In genomic region chr9:135968083-135968476, GRCh38 we compare ENCODE assay signal across 17 cellular contexts. TPM values are rescaled to one million over a fixed set of nuclear protein-coding genes. Genes with fewer than 3 reads are reported as not detected.
DNase-seq lines count a peak whose midpoint lies in the region; ATAC-seq, FAIRE-seq and TF ChIP-seq lines count a peak whose summit lies in the region.
"Had no signal": no experiment of that assay in that cellular context is flagged by ENCODE, and none has a peak within 500 bp of the region (broad histone marks: within the 10 kb centered on the region; RNA-seq: fewer than 3 reads in every experiment).

No MANE protein-coding gene starts in this region.

- H3K36me3 ChIP-seq in BLaER1 treated with 17β-estradiol and CSF1 and Interleukin-3, amounts not matched to agents 10 nM and 100 nM, result no peaks in the 10 kb centered on the region
- H3K36me3 ChIP-seq in K562 (ENCODE audit: control insufficient read depth, insufficient read depth, low read length) (no peaks in the 10 kb centered on the region), neural progenitor cell (no peaks in the 10 kb centered on the region)
- H3K36me3 ChIP-seq: esophagus squamous epithelium had no signal

- H3K9me1 ChIP-seq in K562 (ENCODE audit: control insufficient read depth, insufficient read depth, low read length), result no peaks in the 10 kb centered on the region

- H3K36me3 Mint-ChIP-seq in neural progenitor cell, result no peaks in the 10 kb centered on the region
- H3K36me3 Mint-ChIP-seq: activated naive CD4-positive, alpha-beta T cell treated with anti-CD3 and anti-CD28 coated beads, Interleukin-2, amount 50 U/mL, for 72 hours; memory B cell; natural killer cell had no signal

- no peaks in the 10 kb centered on the region for H3K9me3 Mint-ChIP-seq in neural progenitor cell
- H3K9me3 Mint-ChIP-seq: activated naive CD4-positive, alpha-beta T cell treated with anti-CD3 and anti-CD28 coated beads, Interleukin-2, amount 50 U/mL, for 72 hours; effector memory CD8-positive, alpha-beta T cell; memory B cell; natural killer cell had no signal

- TF ChIP-seq EP300 in K562 (IDR thresholded peaks at IDR 0.05; ENCODE audit: low read length), result no peak

- POLR2A ChIA-PET in K562 (lab: Yijun Ruan, JAX), result interaction anchor here (1.0 kb wide), 2 partner anchors 16 to 104 kb away, joined by 3 to 5 read pairs; no protein-coding TSS in a partner anchor

- H3K27ac ChIP-seq in BLaER1 treated with 17β-estradiol and CSF1 and Interleukin-3, amounts not matched to agents 10 nM and 100 nM, result no peak overlapping the region
- H3K27ac ChIP-seq in K562 (ENCODE audit: extremely low read depth, low read depth, low read length) (no peak overlapping the region), neural progenitor cell (no peak overlapping the region)
- H3K27ac ChIP-seq: HL-60 had no signal

- CTCF ChIA-PET in K562 (lab: Yijun Ruan, JAX; ENCODE audit: low intra/inter-chr PET ratio), result interaction anchor here (2.8 kb wide), 1 partner anchor 155 kb away, joined by 14 read pairs; no protein-coding TSS in a partner anchor

- peaks cover 11% of the 10 kb centered on the region for H3K4me1 Mint-ChIP-seq in neural progenitor cell

- peak overlapping the region; percentile 52 for H3K4me3 Mint-ChIP-seq in neural progenitor cell
- H3K4me3 Mint-ChIP-seq: memory B cell had no signal

- in situ Hi-C loops in K562 (cut with MboI), result no loop called here

- peak overlapping the region in 7 of 11 experiments; percentile 1 to 39 (median 14); a peak in 4 of 22 replicates for H3K9ac ChIP-seq in BLaER1 treated with 17β-estradiol and CSF1 and Interleukin-3, amounts not matched to agents 10 nM and 100 nM
- H3K9ac ChIP-seq in K562 (ENCODE audit: insufficient read depth in 1 of 2, low read depth in 2 of 2, low read length in 2 of 2), result no peak overlapping the region
- no peak overlapping the region for H3K9ac ChIP-seq in neural progenitor cell

- no peak for TF ChIP-seq RAD21 in K562 (CRISPR knock-in tag; conservative IDR thresholded peaks at IDR 0.05 in 1 of 2, IDR thresholded peaks at IDR 0.05 in 1 of 2)

- TF ChIP-seq CTCF in K562 (IDR thresholded peaks at IDR 0.05 in 2 of 3, conservative IDR thresholded peaks at IDR 0.05 in 1 of 3; ENCODE audit: insufficient read depth in 2 of 3, low read depth in 1 of 3, low read length in 3 of 3), result no peak
- no peak for TF ChIP-seq CTCF in neural progenitor cell (IDR thresholded peaks at IDR 0.05)

- peaks cover 12% of the 10 kb centered on the region for H3F3A ChIP-seq in neural progenitor cell (ENCODE audit: low read depth)

- H4K20me1 ChIP-seq in BLaER1 treated with 17β-estradiol and CSF1 and Interleukin-3, amounts not matched to agents 10 nM and 100 nM, result no peaks in the 10 kb centered on the region; a peak in 1 of 22 replicates
- H4K20me1 ChIP-seq in K562 (replicated peaks; ENCODE audit: control insufficient read depth, insufficient read depth, low read length) (no peaks in the 10 kb centered on the region), neural progenitor cell (ENCODE audit: low read depth) (peaks cover 11% of the 10 kb centered on the region)

- H3K4me2 ChIP-seq in BLaER1 treated with 17β-estradiol and CSF1 and Interleukin-3, amounts not matched to agents 10 nM and 100 nM, result peak overlapping the region; percentile 70 to 96 (median 84)
- H3K4me2 ChIP-seq in K562 (ENCODE audit: insufficient read depth, low read length) (no peak overlapping the region), neural progenitor cell (no peak overlapping the region)

- WGBS in K562 (ENCODE audit: insufficient coverage, low coverage, missing lambda C conversion rate), result 8% methylated on average over 5 of the region's 5 CpGs

- H3K27ac Mint-ChIP-seq in neural progenitor cell, result no peak overlapping the region
- H3K27ac Mint-ChIP-seq: activated naive CD4-positive, alpha-beta T cell treated with anti-CD3 and anti-CD28 coated beads, Interleukin-2, amount 50 U/mL, for 72 hours; memory B cell had no signal

- peaks cover 23% of the 10 kb centered on the region for H3K27me3 Mint-ChIP-seq in neural progenitor cell (ENCODE audit: insufficient read depth, low read depth)

- intact Hi-C loops in K562 (cut with micrococcal nuclease), result loop anchor here (10.0 kb wide), 1 partner anchor 127 kb away; the partner anchor contains the start of gene NACC2

- FAIRE-seq in H54 (lab: Jason Lieb, UNC) (peak; percentile 50), K562 (lab: Jason Lieb, UNC) (no peak)
- FAIRE-seq: RCC 7860, small intestine had no signal

- peak; percentile 63 for DNase-seq in H54 (ENCODE audit: insufficient read length, low spot score)
- no peak for DNase-seq in K562 (ENCODE audit: extremely low read depth in 1 of 4, low spot score in 3 of 4)
- no peak for DNase-seq in neural progenitor cell (ENCODE audit: low spot score)
- DNase-seq in mesenteric fat pad (ENCODE audit: low spot score), result no peak
- DNase-seq in NCI-H1417 treated with DMSO at 0.1 percent for 48 hours (lab: John Stamatoyannopoulos, UW), result no peak
- no peak for DNase-seq in NCI-H2196 (lab: John Stamatoyannopoulos, UW; ENCODE audit: unreplicated experiment)
- DNase-seq: NCI-H187 treated with DMSO at 0.1 percent for 48 hours had no signal

- TF ChIP-seq POLR2A in H54 (IDR thresholded peaks at IDR 0.05; ENCODE audit: low read depth, low read length), result no peak
- TF ChIP-seq POLR2A in K562 (conservative IDR thresholded peaks at IDR 0.05), result no peak

- H3K79me2 ChIP-seq in K562 (ENCODE audit: control insufficient read depth, insufficient read depth, low read length), result no peaks in the 10 kb centered on the region
- H3K79me2 ChIP-seq in neural progenitor cell (ENCODE audit: low read depth), result no peaks in the 10 kb centered on the region

- ATAC-seq in K562, result no peak
- no peak for ATAC-seq in HG02571 (IDR thresholded peaks at IDR 0.05; ENCODE audit: unreplicated experiment)

- no peaks in the 10 kb centered on the region for H3K9me3 ChIP-seq in BLaER1 treated with 17β-estradiol and CSF1 and Interleukin-3, amounts not matched to agents 10 nM and 100 nM (replicated peaks in 1 of 11)
- no peaks in the 10 kb centered on the region for H3K9me3 ChIP-seq in K562 (replicated peaks; ENCODE audit: control insufficient read depth, insufficient read depth, low read depth, low read length)
- H3K9me3 ChIP-seq in neural progenitor cell (ENCODE audit: low read depth), result no peaks in the 10 kb centered on the region
- H3K9me3 ChIP-seq: esophagus squamous epithelium had no signal

- H3K4me3 ChIP-seq in BLaER1 treated with 17β-estradiol and CSF1 and Interleukin-3, amounts not matched to agents 10 nM and 100 nM, result no peak overlapping the region; a peak in 2 of 20 replicates
- H3K4me3 ChIP-seq in K562 (no peak overlapping the region), neural progenitor cell (no peak overlapping the region)
- H3K4me3 ChIP-seq: esophagus squamous epithelium had no signal

- H3K4me1 ChIP-seq in BLaER1 treated with 17β-estradiol and CSF1 and Interleukin-3, amounts not matched to agents 10 nM and 100 nM, result peaks cover 53 to 76% (median 69%) of the 10 kb centered on the region in 10 experiments
- H3K4me1 ChIP-seq in K562 (replicated peaks in 1 of 2; ENCODE audit: control insufficient read depth in 2 of 2, insufficient read depth in 2 of 2, low read length in 2 of 2) (peaks cover 0 to 55% of the 10 kb centered on the region in 2 experiments; a peak in 3 of 5 replicates), neural progenitor cell (no peaks in the 10 kb centered on the region)

- no TSS peak for BruUV-seq in K562 (replicated peaks; lab: Mats Ljungman, UMichigan)

- H3K27me3 ChIP-seq in BLaER1 treated with 17β-estradiol and CSF1 and Interleukin-3, amounts not matched to agents 10 nM and 100 nM, result no peaks in the 10 kb centered on the region; a peak in 1 of 22 replicates
- H3K27me3 ChIP-seq in K562 (ENCODE audit: control insufficient read depth in 2 of 2, insufficient read depth in 2 of 2, low read length in 2 of 2), result peaks cover 5 to 11% of the 10 kb centered on the region in 2 experiments; a peak in 3 of 5 replicates
- H3K27me3 ChIP-seq in neural progenitor cell, result peaks cover 8% of the 10 kb centered on the region
- H3K27me3 ChIP-seq: esophagus squamous epithelium had no signal

- H2AFZ ChIP-seq in K562 (ENCODE audit: low read depth, low read length) (no peak overlapping the region), neural progenitor cell (replicated peaks) (no peak overlapping the region)

TF ChIP-seq in K562, 482 proteins besides CTCF, POLR2A, EP300 and RAD21 (continues in another document):
- TF ChIP-seq, protein P1, sequence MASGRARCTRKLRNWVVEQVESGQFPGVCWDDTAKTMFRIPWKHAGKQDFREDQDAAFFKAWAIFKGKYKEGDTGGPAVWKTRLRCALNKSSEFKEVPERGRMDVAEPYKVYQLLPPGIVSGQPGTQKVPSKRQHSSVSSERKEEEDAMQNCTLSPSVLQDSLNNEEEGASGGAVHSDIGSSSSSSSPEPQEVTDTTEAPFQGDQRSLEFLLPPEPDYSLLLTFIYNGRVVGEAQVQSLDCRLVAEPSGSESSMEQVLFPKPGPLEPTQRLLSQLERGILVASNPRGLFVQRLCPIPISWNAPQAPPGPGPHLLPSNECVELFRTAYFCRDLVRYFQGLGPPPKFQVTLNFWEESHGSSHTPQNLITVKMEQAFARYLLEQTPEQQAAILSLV (tag; IDR thresholded peaks at IDR 0.05), result no peak
- no peak for TF ChIP-seq GABPA (tag; conservative IDR thresholded peaks at IDR 0.05; ENCODE audit: low read depth)

RNA-seq across cellular contexts. Expression of gene UBAC1, which starts 6.9 kb away (rescaled TPM):
- total RNA-seq in K562 (2011; cell fraction: chromatin; rRNA removed; ENCODE audit: low replicate concordance), result 536 and 854 TPM in 2 replicates
- total RNA-seq in K562 (2011; cell fraction: nucleolus; rRNA removed), result 552 and 553 TPM in 2 replicates
- 447 and 492 TPM in 2 replicates for total RNA-seq in K562 (2011; cell fraction: nucleoplasm; rRNA removed)
- total RNA-seq in K562 (2014; rRNA removed), result 399 and 504 TPM in 2 replicates
- 138 and 145 TPM in 2 replicates for total RNA-seq in K562 (2014; rRNA removed; fragmentation: Illumina TruSeq; extraction: Trizol)
- total RNA-seq in K562 (2015; rRNA removed; fragmentation: Illumina TruSeq; extraction: Trizol), result 166 and 171 TPM in 2 replicates
- total RNA-seq in K562 (2021), result 294 and 309 TPM in 2 replicates
- 385 and 395 TPM in 2 replicates for polyA plus RNA-seq in K562 (2011; rRNA removed)
- polyA plus RNA-seq in K562 (2011; cell fraction: cytosol; rRNA removed), result 447 and 505 TPM in 2 replicates
- polyA plus RNA-seq in K562 (2011; cell fraction: nucleus; rRNA removed), result 838 and 845 TPM in 2 replicates
- 178 and 239 TPM in 2 replicates for polyA plus RNA-seq in K562 (2012)
- polyA plus RNA-seq in K562 (2014; fragmentation: Illumina TruSeq; extraction: Trizol), result 219 and 228 TPM in 2 replicates
- 100 to 1,000 TPM in 1 of 2 experiments, 10 to 100 TPM in 1; 94.0 to 117 TPM for polyA plus RNA-seq in K562 (2014; fragmentation: Nextera tagmentation; extraction: Ambion mirVana)
- 381 and 405 TPM in 2 replicates for polyA plus RNA-seq in K562 (2014; rRNA removed)
- 128 and 165 TPM in 2 replicates for polyA minus RNA-seq in K562 (2011; rRNA and poly(A)+ RNA removed)
- polyA minus RNA-seq in K562 (2011; cell fraction: cytosol; rRNA and poly(A)+ RNA removed), result 110 and 129 TPM in 2 replicates
- 120 and 171 TPM in 2 replicates for polyA minus RNA-seq in K562 (2011; cell fraction: nucleus; rRNA and poly(A)+ RNA removed)
- 53.6 and 66.0 TPM in 2 replicates for total RNA-seq in neural progenitor cell (ENCODE audit: low replicate concordance)
- total RNA-seq in mesenteric fat pad, result 36.3 TPM

Comparison
In these comparisons a context has a peak if more than half of its experiments do, and no peak if none do; other contexts are left out.
1. H3K4me2 ChIP-seq: peak in BLaER1 treated with 17β-estradiol and CSF1 and Interleukin-3, amounts not matched to agents 10 nM and 100 nM (11 of 11); none in K562 (single experiment) and neural progenitor cell (single experiment).
2. H3K9ac ChIP-seq: peak in BLaER1 treated with 17β-estradiol and CSF1 and Interleukin-3, amounts not matched to agents 10 nM and 100 nM (7 of 11); none in K562 (0 of 2) and neural progenitor cell (single experiment).